12 cellular contexts compared by ENCODE assay signal in genomic region chr5:142319560-142320426, GRCh38. TPM values are rescaled to one million over a fixed set of nuclear protein-coding genes. Genes with fewer than 3 reads are reported as not detected.
DNase-seq lines count a peak whose midpoint lies in the region; FAIRE-seq and TF ChIP-seq lines count a peak whose summit lies in the region.
"Had no signal": no experiment of that assay in that cellular context is flagged by ENCODE, and none has a peak within 500 bp of the region (broad histone marks: within the 10 kb centered on the region; RNA-seq: fewer than 3 reads in every experiment).

No MANE protein-coding gene starts in this region.

- CTCF ChIA-PET in RWPE1 (lab: Yijun Ruan, JAX): interaction anchor here (0.6 to 0.7 kb wide), 2 partner anchors 188 to 1397 kb away, joined by 3 read pairs; no protein-coding TSS in a partner anchor

- no peaks in the 10 kb centered on the region for H3K27me3 ChIP-seq in H7 (ENCODE audit: control insufficient read depth, insufficient read depth, low read length)
- no peaks in the 10 kb centered on the region for H3K27me3 ChIP-seq in astrocyte (ENCODE audit: insufficient read depth, low read length)
- H3K27me3 ChIP-seq in iPS-15b (ENCODE audit: control insufficient read depth, insufficient read depth, low read length): peaks cover 5% of the 10 kb centered on the region

- peaks cover 100% of the 10 kb centered on the region for H3K79me2 ChIP-seq in astrocyte (ENCODE audit: insufficient read depth, low read length)

- H3K4me3 ChIP-seq in H7 (ENCODE audit: insufficient read depth, low read depth, low read length) (peak overlapping the region; percentile 98), astrocyte (ENCODE audit: insufficient read depth, low read depth, low read length) (peak overlapping the region; percentile 58), iPS-15b (ENCODE audit: low read depth, low read length) (peak overlapping the region; percentile 49), skeletal muscle cell (ENCODE audit: low read depth, low read length) (peak overlapping the region; percentile 92)

- H3K4me3 Mint-ChIP-seq in astrocyte (ENCODE audit: unreplicated experiment): peak overlapping the region; percentile 78
- H3K4me3 Mint-ChIP-seq: stimulated activated effector memory CD8-positive, alpha-beta T cell treated with anti-CD3 and anti-CD28 coated beads, Interleukin-12 subunit alpha, Interleukin-12 subunit beta, amount 100 ng/mL, for 72 hours had no signal

- H2AFZ ChIP-seq in astrocyte (ENCODE audit: low read depth, low read length): no peak overlapping the region

- TF ChIP-seq CTCF in astrocyte (IDR thresholded peaks at IDR 0.05; ENCODE audit: insufficient read depth, low read depth, low read length) (no peak), RWPE1 (conservative IDR thresholded peaks at IDR 0.05; ENCODE audit: low read depth) (no peak)

- no peaks in the 10 kb centered on the region for H3K27me3 Mint-ChIP-seq in astrocyte (ENCODE audit: low read depth, unreplicated experiment)

- H3K27ac ChIP-seq in astrocyte (ENCODE audit: low read depth, low read length): no peak overlapping the region
- no peak overlapping the region for H3K27ac ChIP-seq in RWPE1
- H3K27ac ChIP-seq: WERI-Rb-1 had no signal

- H3K36me3 ChIP-seq in H7 (replicated peaks; ENCODE audit: control insufficient read depth, insufficient read depth, low read length) (peaks cover 43% of the 10 kb centered on the region), astrocyte (ENCODE audit: insufficient read depth, low read length) (peaks cover 25% of the 10 kb centered on the region), iPS-15b (ENCODE audit: control insufficient read depth, insufficient read depth, low read length) (peaks cover 13% of the 10 kb centered on the region)
- H3K36me3 ChIP-seq: prostate gland, WERI-Rb-1 had no signal

- peaks cover 98% of the 10 kb centered on the region for H4K20me1 ChIP-seq in astrocyte (ENCODE audit: insufficient read depth, low read length)

- H3K9me3 ChIP-seq in astrocyte (ENCODE audit: insufficient read depth, low read depth, low read length) (no peaks in the 10 kb centered on the region), iPS-15b (ENCODE audit: control insufficient read depth, insufficient read depth, low read length) (no peaks in the 10 kb centered on the region)
- H3K9me3 ChIP-seq: prostate gland had no signal

- H3K9ac ChIP-seq in astrocyte (ENCODE audit: low read length): peak overlapping the region; percentile 65
- no peak overlapping the region for H3K9ac ChIP-seq in iPS-15b (ENCODE audit: low read depth, low read length)

- H3K27ac Mint-ChIP-seq in astrocyte (ENCODE audit: unreplicated experiment): peak overlapping the region; percentile 79
- H3K27ac Mint-ChIP-seq: stimulated activated effector memory CD8-positive, alpha-beta T cell treated with anti-CD3 and anti-CD28 coated beads, Interleukin-12 subunit alpha, Interleukin-12 subunit beta, amount 100 ng/mL, for 72 hours had no signal

- peaks cover 68% of the 10 kb centered on the region for H3K4me1 ChIP-seq in astrocyte (ENCODE audit: insufficient read depth, low read length)
- H3K4me1 ChIP-seq in iPS-15b (ENCODE audit: control insufficient read depth, insufficient read depth, low read length): peaks cover 36% of the 10 kb centered on the region
- H3K4me1 ChIP-seq: prostate gland had no signal

- peaks cover 51% of the 10 kb centered on the region for H3K4me1 Mint-ChIP-seq in astrocyte (ENCODE audit: low read depth, unreplicated experiment)

- H3K36me3 Mint-ChIP-seq in astrocyte (ENCODE audit: low read depth, unreplicated experiment): no peaks in the 10 kb centered on the region

- POLR2A ChIA-PET in RWPE1 (lab: Yijun Ruan, JAX; ENCODE audit: low non-redundant PET): no interaction called here

- H3K4me2 ChIP-seq in astrocyte (ENCODE audit: low read length): peak overlapping the region; percentile 97

- no peak for FAIRE-seq in astrocyte (lab: Jason Lieb, UNC)

- DNase-seq in H7 (no peak), astrocyte (ENCODE audit: low read depth) (no peak), skeletal muscle cell (ENCODE audit: low read depth) (no peak), NCI-H187 treated with DMSO at 0.1 percent for 48 hours (lab: John Stamatoyannopoulos, UW) (no peak), NCI-H510A (lab: John Stamatoyannopoulos, UW) (no peak), RWPE1 (ENCODE audit: low spot score) (no peak)
- DNase-seq in activated effector memory CD4-positive, alpha-beta T cell treated with Interleukin-2 at 50 U/mL for 16 hours: no peak
- DNase-seq: activated naive CD4-positive, alpha-beta T cell treated with Interleukin-2 at 50 U/mL for 16 hours had no signal

- H3K9me3 Mint-ChIP-seq in astrocyte (ENCODE audit: unreplicated experiment): no peaks in the 10 kb centered on the region
- H3K9me3 Mint-ChIP-seq: stimulated activated effector memory CD8-positive, alpha-beta T cell treated with anti-CD3 and anti-CD28 coated beads, Interleukin-12 subunit alpha, Interleukin-12 subunit beta, amount 100 ng/mL, for 72 hours had no signal

RNA-seq across cellular contexts. Expression of gene SPRY4, which starts 5.0 kb away (rescaled TPM):
- total RNA-seq in H7 (2014; rRNA removed; shearing (Covaris generic)): 71.7 and 93.3 TPM in 2 replicates
- total RNA-seq in astrocyte: 19.4 and 23.4 TPM in 2 replicates
